In the genomic region with DNA sequence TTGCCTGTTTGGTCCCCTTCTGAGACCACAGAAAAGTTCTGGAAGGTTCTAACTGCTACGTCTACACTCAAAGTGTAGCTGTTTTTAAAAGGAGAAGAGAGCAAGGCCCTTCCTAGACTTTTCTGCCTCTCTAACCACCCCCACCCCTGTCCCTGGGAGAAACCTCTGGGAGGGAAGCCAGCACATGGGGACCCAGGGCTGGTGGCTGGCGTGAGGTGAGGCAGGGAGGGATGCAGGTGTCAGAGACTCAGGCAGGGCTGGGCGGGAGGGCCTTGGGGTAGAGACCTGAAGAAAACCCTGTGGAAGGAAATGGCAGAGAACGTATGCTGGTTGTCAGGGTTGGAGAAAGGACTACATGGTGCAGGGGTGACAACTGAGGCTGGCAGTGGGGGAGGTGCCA, we compare ENCODE assay signal across 19 cellular contexts. TPM values are rescaled to one million over a fixed set of nuclear protein-coding genes. Genes with fewer than 3 reads are reported as not detected.
DNase-seq lines count a peak whose midpoint lies in the region; ATAC-seq and TF ChIP-seq lines count a peak whose summit lies in the region.
"Had no signal": no experiment of that assay in that cellular context is flagged by ENCODE, and none has a peak within 500 bp of the region (broad histone marks: within the 10 kb centered on the region; RNA-seq: fewer than 3 reads in every experiment).

No MANE protein-coding gene starts in this region.

- H3K4ac ChIP-seq in IMR-90 (ENCODE audit: low read depth, low read length): 0 out of 2 replicates have a peak overlapping the region, but pooled peaks have one; percentile 5

- H3K14ac ChIP-seq in IMR-90 (replicated peaks; ENCODE audit: low read depth, low read length): no peak overlapping the region

- no peaks in the 10 kb centered on the region for H3K27me3 Mint-ChIP-seq in naive thymus-derived CD4-positive, alpha-beta T cell

- no peaks in the 10 kb centered on the region for H3K9me3 ChIP-seq in IMR-90 (ENCODE audit: control insufficient read depth, insufficient read depth, low read length)
- no peaks in the 10 kb centered on the region for H3K9me3 ChIP-seq in naive thymus-derived CD4-positive, alpha-beta T cell (ENCODE audit: control insufficient read depth in 2 of 3, low read length in 3 of 3)
- H3K9me3 ChIP-seq: BE2C, MG63, ovary had no signal

- H3K18ac ChIP-seq in IMR-90 (ENCODE audit: low read depth, low read length): no peak overlapping the region

- no peak overlapping the region for H3K9ac ChIP-seq in IMR-90 (ENCODE audit: low read depth, low read length)
- H3K9ac ChIP-seq: GM23248 had no signal

- no peaks in the 10 kb centered on the region for H3K9me3 Mint-ChIP-seq in naive thymus-derived CD4-positive, alpha-beta T cell
- H3K9me3 Mint-ChIP-seq: activated T-helper 1 cell treated with anti-CD3 and anti-CD28 coated beads, Interleukin-12 subunit alpha, Interleukin-12 subunit beta, Interleukin-2, Interleukin-4 antibody, amounts not matched to agents 30 ng/mL and 10 ng/mL and 1 ng/mL, durations not matched to agents 14 hours and 24 hours and 36 hours had no signal

- in situ Hi-C loops in IMR-90 (cut with MboI; ENCODE audit: low sequenced_read_pairs): loop anchor here (5.0 kb wide), 1 partner anchor 58 kb away; no protein-coding TSS in a partner anchor

- CTCF ChIA-PET in IMR-90 (lab: Yijun Ruan, JAX): interaction anchor here (2.4 kb wide), 1 partner anchor 64 kb away, joined by 6 read pairs; no protein-coding TSS in a partner anchor
- CTCF ChIA-PET in naive thymus-derived CD4-positive, alpha-beta T cell (lab: Charles Lee): interaction anchor here (0.6 to 9.7 kb wide), 3 partner anchors 17 to 57 kb away, joined by 3 to 92 read pairs (median 3); no protein-coding TSS in a partner anchor

- peaks cover 21% of the 10 kb centered on the region for H3K4me1 ChIP-seq in IMR-90 (ENCODE audit: control insufficient read depth, insufficient read depth, low read length)
- peaks cover 16 to 50% of the 10 kb centered on the region in 2 donors for H3K4me1 ChIP-seq in naive thymus-derived CD4-positive, alpha-beta T cell (ENCODE audit: control insufficient read depth in 2 of 2, insufficient read depth in 2 of 2, low read length in 2 of 2)

- H2AK9ac ChIP-seq in IMR-90 (replicated peaks; ENCODE audit: low read depth, low read length, poor library complexity): no peak overlapping the region

- H4K91ac ChIP-seq in IMR-90 (ENCODE audit: insufficient read depth, low read depth, low read length): no peak overlapping the region

- H3K56ac ChIP-seq in IMR-90 (ENCODE audit: extremely low read depth, insufficient read depth, low read length): no peak overlapping the region

- H3K9me1 ChIP-seq in IMR-90 (ENCODE audit: insufficient read depth, low read length): peaks cover 20% of the 10 kb centered on the region; the same call in 1 of the 2 replicates

- H2BK120ac ChIP-seq in IMR-90 (ENCODE audit: low read depth, low read length): no peak overlapping the region; the same call in 1 of the 2 replicates

- TF ChIP-seq POLR2A in IMR-90 (IDR thresholded peaks at IDR 0.05; ENCODE audit: low read depth, low read length): no peak

- dilution Hi-C loops in IMR-90 (cut with HindIII; ENCODE audit: low sequenced_read_pairs, unreplicated experiment): no loop called here

- H3K27me3 ChIP-seq in IMR-90 (ENCODE audit: control insufficient read depth, insufficient read depth, low read length): no peaks in the 10 kb centered on the region
- no peaks in the 10 kb centered on the region for H3K27me3 ChIP-seq in naive thymus-derived CD4-positive, alpha-beta T cell (ENCODE audit: control insufficient read depth in 2 of 2, insufficient read depth in 2 of 2, low read length in 2 of 2)
- H3K27me3 ChIP-seq: BE2C, MG63, ovary had no signal

- intact Hi-C loops in IMR-90 (cut with micrococcal nuclease): no loop called here
- intact Hi-C loops in naive thymus-derived CD4-positive, alpha-beta T cell (cut with micrococcal nuclease): loop anchor here in 1 of 2 donors (5.0 kb wide), 1 partner anchor 208 kb away; no protein-coding TSS in a partner anchor

- peak overlapping the region in 7 of 9 donors; percentile 69 to 91 (median 82) for H3K27ac Mint-ChIP-seq in naive thymus-derived CD4-positive, alpha-beta T cell
- H3K27ac Mint-ChIP-seq: activated T-helper 1 cell treated with anti-CD3 and anti-CD28 coated beads, Interleukin-12 subunit alpha, Interleukin-12 subunit beta, Interleukin-2, Interleukin-4 antibody, amounts not matched to agents 30 ng/mL and 10 ng/mL and 1 ng/mL, durations not matched to agents 14 hours and 24 hours and 36 hours had no signal

- no peak overlapping the region for H3K23ac ChIP-seq in IMR-90 (ENCODE audit: low read depth, low read length)

- no TSS peak for BruUV-seq in IMR-90 (replicated peaks; lab: Mats Ljungman, UMichigan)

- no peak overlapping the region for H4K8ac ChIP-seq in IMR-90 (ENCODE audit: low read depth in 2 of 2, low read length in 2 of 2)

- peaks cover 43 to 78% (median 73%) of the 10 kb centered on the region in 7 donors for H3K4me1 Mint-ChIP-seq in naive thymus-derived CD4-positive, alpha-beta T cell

- H3K36me3 ChIP-seq in IMR-90 (ENCODE audit: control insufficient read depth, insufficient read depth, low read length): no peaks in the 10 kb centered on the region; the same call in 1 of the 2 replicates
- no peaks in the 10 kb centered on the region for H3K36me3 ChIP-seq in naive thymus-derived CD4-positive, alpha-beta T cell (ENCODE audit: control insufficient read depth in 2 of 3, insufficient read depth in 3 of 3, low read length in 3 of 3)
- H3K36me3 ChIP-seq: MG63, ovary had no signal

- H3K4me3 Mint-ChIP-seq in naive thymus-derived CD4-positive, alpha-beta T cell: peak overlapping the region in 3 of 10 donors; percentile 14 to 61 (median 37)
- H3K4me3 Mint-ChIP-seq: activated T-helper 1 cell treated with anti-CD3 and anti-CD28 coated beads, Interleukin-12 subunit alpha, Interleukin-12 subunit beta, Interleukin-2, Interleukin-4 antibody, amounts not matched to agents 30 ng/mL and 10 ng/mL and 1 ng/mL, durations not matched to agents 14 hours and 24 hours and 36 hours had no signal

- no peak overlapping the region for H2BK15ac ChIP-seq in IMR-90 (ENCODE audit: low read depth, low read length)

- 86% methylated on average over 2 of the region's 4 CpGs; no CpG with 5 or more reads in 1 of the 2 experiments for WGBS in IMR-90 (ENCODE audit: extremely low coverage in 2 of 2, insufficient read length in 1 of 2), 2 experiments

- POLR2A ChIA-PET in IMR-90 (lab: Charles Lee; ENCODE audit: unreplicated experiment): no interaction called here
- POLR2A ChIA-PET in naive thymus-derived CD4-positive, alpha-beta T cell (lab: Charles Lee): interaction anchor here (1.4 kb wide), 1 partner anchor 16 kb away, joined by 4 read pairs; no protein-coding TSS in a partner anchor

- H2BK20ac ChIP-seq in IMR-90 (ENCODE audit: low read depth, low read length): no peak overlapping the region

- H3K27ac ChIP-seq in IMR-90 (ENCODE audit: insufficient read depth, low read length): no peak overlapping the region
- H3K27ac ChIP-seq in cingulate gyrus (ENCODE audit: low read depth, low read length): peak overlapping the region; percentile 29
- H3K27ac ChIP-seq in naive thymus-derived CD4-positive, alpha-beta T cell (ENCODE audit: low read depth, low read length): no peak overlapping the region
- H3K27ac ChIP-seq in temporal lobe (ENCODE audit: low read depth, low read length): peak overlapping the region; percentile 36
- H3K27ac ChIP-seq: GM23248, ovary had no signal

- H3K79me1 ChIP-seq in IMR-90 (ENCODE audit: low read depth in 1 of 2, low read length in 2 of 2): 0 out of 4 replicates have a peak, but pooled peaks cover 0 to 3% of the 10 kb centered on the region in 2 experiments

- H3K4me2 ChIP-seq in IMR-90 (ENCODE audit: low read depth, low read length): no peak overlapping the region

- H2BK5ac ChIP-seq in IMR-90 (ENCODE audit: low read depth, low read length, poor library complexity, severe bottlenecking): no peak overlapping the region

- no peak for DNase-seq in IMR-90
- no peak for DNase-seq in naive thymus-derived CD4-positive, alpha-beta T cell
- no peak for DNase-seq in C1 segment of cervical spinal cord (lab: John Stamatoyannopoulos, UW)
- DNase-seq in inferior parietal cortex (ENCODE audit: extremely low spot score): no peak
- DNase-seq in NCI-H446 (lab: John Stamatoyannopoulos, UW): no peak
- DNase-seq: amygdala; BE2C; foreskin fibroblast; GM23248; left cardiac atrium; MG63; NCI-H146; NCI-H2171 treated with DMSO at 0.1 percent for 48 hours; NCI-H82; ovary; stimulated activated CD4-positive, alpha-beta T cell treated with anti-CD3 and anti-CD28 coated beads, Interleukin-2, amount 100 ng/mL, for 48 hours had no signal

- no peak overlapping the region for H3K4me3 ChIP-seq in IMR-90 (ENCODE audit: insufficient read depth, low read depth, low read length)
- H3K4me3 ChIP-seq in naive thymus-derived CD4-positive, alpha-beta T cell (ENCODE audit: low read length): no peak overlapping the region
- H3K4me3 ChIP-seq: GM23248, MG63, ovary had no signal

- peaks cover 0 to 23% (median 0%) of the 10 kb centered on the region in 5 donors for H3K36me3 Mint-ChIP-seq in naive thymus-derived CD4-positive, alpha-beta T cell

- H2AFZ ChIP-seq in IMR-90 (replicated peaks; ENCODE audit: low read length, poor library complexity): no peak overlapping the region
- H2AFZ ChIP-seq: GM23248 had no signal

- TF ChIP-seq RAD21 in IMR-90 (IDR thresholded peaks at IDR 0.05; ENCODE audit: low read length): no peak

- H4K20me1 ChIP-seq in IMR-90 (ENCODE audit: insufficient read depth, low read length): peaks cover 11% of the 10 kb centered on the region; the same call in 1 of the 2 replicates

- TF ChIP-seq CTCF in IMR-90 (conservative IDR thresholded peaks at IDR 0.05; ENCODE audit: low read depth, low read length): no peak

- ATAC-seq in IMR-90 (ENCODE audit: low read depth): no peak
- no peak for ATAC-seq in naive thymus-derived CD4-positive, alpha-beta T cell
- ATAC-seq: left cardiac atrium had no signal

- H2AK5ac ChIP-seq in IMR-90 (ENCODE audit: low read depth, low read length): peak overlapping the region; percentile 26; the same call in 1 of the 2 replicates

- H4K5ac ChIP-seq in IMR-90 (ENCODE audit: low read depth, low read length): no peak overlapping the region

TF ChIP-seq in IMR-90, 13 proteins besides CTCF, POLR2A, EP300 and RAD21 (continues in another document):
- TF ChIP-seq MAFK (IDR thresholded peaks at IDR 0.05; ENCODE audit: low read depth, low read length) (no peak), BHLHE40 (IDR thresholded peaks at IDR 0.05; ENCODE audit: low read depth, low read length) (no peak)

RNA-seq across cellular contexts. Expression of a gene that starts 26.7 kb away (rescaled TPM):
- 13.1 and 17.4 TPM in 2 replicates for total RNA-seq in IMR-90 (2012; rRNA removed)
- polyA plus RNA-seq in IMR-90 (2012; rRNA removed): 11.0 and 11.4 TPM in 2 replicates
- polyA plus RNA-seq in IMR-90 (2012; cell fraction: cytosol; rRNA removed): 11.9 and 16.6 TPM in 2 replicates
- polyA plus RNA-seq in IMR-90 (2012; cell fraction: nucleus; rRNA removed; ENCODE audit: low replicate concordance): 9.6 and 12.8 TPM in 2 replicates
- 100 to 1,000 TPM in 1 of 5 experiments, 10 to 100 TPM in 4; 47.8 to 104 (median 63.9) TPM for total RNA-seq in naive thymus-derived CD4-positive, alpha-beta T cell
- polyA plus RNA-seq in naive thymus-derived CD4-positive, alpha-beta T cell: 1 to 10 TPM; 7.5 to 9.0 TPM
- 49.4 TPM for total RNA-seq in temporal lobe

Comparison
In these comparisons a context has a peak if more than half of its experiments do, and no peak if none do; other contexts are left out.
1. H3K27ac ChIP-seq: peak in cingulate gyrus (single experiment) and temporal lobe (single experiment); none in IMR-90 (single experiment) and naive thymus-derived CD4-positive, alpha-beta T cell (single experiment).